ENCODE assay signal across 9 cellular contexts in the genomic region with DNA sequence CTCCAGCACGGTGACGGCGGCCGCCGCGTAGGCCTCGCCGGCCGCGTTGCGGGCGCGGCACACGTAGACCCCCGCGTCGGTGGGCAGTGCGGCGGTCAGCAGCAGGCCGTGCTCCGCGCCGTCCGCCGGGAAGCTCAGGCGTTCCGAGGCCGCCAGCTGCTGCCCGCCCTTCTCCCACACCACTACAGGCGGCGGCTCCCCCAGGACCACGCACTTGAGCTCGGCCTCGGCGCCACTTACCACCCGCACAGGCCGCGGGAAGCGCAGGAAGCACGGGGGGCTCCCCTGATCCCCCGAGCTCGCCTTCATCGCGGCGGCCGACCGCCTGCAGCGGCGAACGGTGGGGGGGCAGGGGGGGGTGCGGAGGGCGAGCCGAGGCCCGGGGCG. TPM values are rescaled to one million over a fixed set of nuclear protein-coding genes. Genes with fewer than 3 reads are reported as not detected.
DNase-seq lines count a peak whose midpoint lies in the region; ATAC-seq and TF ChIP-seq lines count a peak whose summit lies in the region.
"Had no signal": no experiment of that assay in that cellular context is flagged by ENCODE, and none has a peak within 500 bp of the region (broad histone marks: within the 10 kb centered on the region; RNA-seq: fewer than 3 reads in every experiment).

No MANE protein-coding gene starts in this region.

- peaks cover 7% of the 10 kb centered on the region for H3K23me2 ChIP-seq in H9 (ENCODE audit: insufficient read length, low read depth, low read length, poor library complexity, severe bottlenecking)

- H3K27ac ChIP-seq in H9 (ENCODE audit: insufficient read length, low read depth, low read length), result no peak overlapping the region
- peak overlapping the region; percentile 66 for H3K27ac ChIP-seq in angular gyrus (ENCODE audit: low read depth, low read length)
- H3K27ac ChIP-seq in iPS DF 6.9 (ENCODE audit: low read length), result no peak overlapping the region
- H3K27ac ChIP-seq in skin epidermis, result peak overlapping the region; percentile 46 to 89 (median 80)

- H4K5ac ChIP-seq in H9 (ENCODE audit: insufficient read length, low read depth, low read length), result no peak overlapping the region

- H4K91ac ChIP-seq in H9 (ENCODE audit: insufficient read length, low read depth, low read length), result no peak overlapping the region

- no peak for ATAC-seq in GM19351 (IDR thresholded peaks at IDR 0.05; ENCODE audit: unreplicated experiment)

- peak overlapping the region; percentile 84 for H3K4me3 ChIP-seq in iPS DF 6.9 (ENCODE audit: low read length)
- H3K4me3 ChIP-seq in skin epidermis, result peak overlapping the region; percentile 51 to 74 (median 56)

- H2BK12ac ChIP-seq in H9 (ENCODE audit: insufficient read length, low read depth, low read length), result no peak overlapping the region

- no peaks in the 10 kb centered on the region for H3K79me1 ChIP-seq in H9 (ENCODE audit: insufficient read depth, low read depth, low read length, poor library complexity, severe bottlenecking)

- H2BK120ac ChIP-seq in H9 (ENCODE audit: low read depth, low read length, poor library complexity, severe bottlenecking), result no peak overlapping the region

- no peaks in the 10 kb centered on the region for H4K20me1 ChIP-seq in H9 (ENCODE audit: control insufficient read depth, insufficient read depth, insufficient read length)

- H3K4me1 Mint-ChIP-seq in H9, result peaks cover 43 to 56% of the 10 kb centered on the region in 2 experiments

- peak overlapping the region; percentile 33 for H3K4me2 ChIP-seq in H9 (ENCODE audit: insufficient read depth, insufficient read length, low read length)

- no peak overlapping the region for H2BK20ac ChIP-seq in H9 (ENCODE audit: low read depth, low read length, poor library complexity, severe bottlenecking)

- peak overlapping the region; percentile 37 for H3K14ac ChIP-seq in H9 (ENCODE audit: insufficient read depth, low read length)

- peaks cover 12% of the 10 kb centered on the region for H3K36me3 ChIP-seq in iPS DF 6.9 (ENCODE audit: control insufficient read depth, insufficient read depth, low read length)

- H3K27me3 Mint-ChIP-seq in H9 (ENCODE audit: low read depth), result peaks cover 16% of the 10 kb centered on the region

- no peaks in the 10 kb centered on the region for H3K79me2 ChIP-seq in H9 (ENCODE audit: insufficient read depth, low read length)

- no peak overlapping the region for H3K4ac ChIP-seq in H9 (ENCODE audit: low read depth, low read length)

- no peak overlapping the region for H2BK15ac ChIP-seq in H9 (ENCODE audit: low read depth, low read length)

- H3T11ph ChIP-seq in H9 (ENCODE audit: low read length), result no peak overlapping the region

- H3K9me3 ChIP-seq in H9 (ENCODE audit: control insufficient read depth, low read depth, low read length) (no peaks in the 10 kb centered on the region), iPS DF 6.9 (ENCODE audit: control insufficient read depth, insufficient read depth, low read length) (no peaks in the 10 kb centered on the region)

- H2AK5ac ChIP-seq in H9 (ENCODE audit: insufficient read length, low read length), result no peak overlapping the region

- H3K4me3 Mint-ChIP-seq in H9, result peak overlapping the region; percentile 59 to 71; a peak in 4 of 5 replicates

- H3K9me3 Mint-ChIP-seq in H9, result no peaks in the 10 kb centered on the region; a peak in 1 of 5 replicates

- no peak overlapping the region for H3K56ac ChIP-seq in H9 (ENCODE audit: insufficient read length, low read depth, low read length)

- peaks cover 32 to 40% (median 39%) of the 10 kb centered on the region in 3 experiments for H3K36me3 Mint-ChIP-seq in H9 (ENCODE audit: insufficient read depth in 1 of 3, low read depth in 3 of 3)

- DNase-seq in H9, result no peak
- no peak for DNase-seq in iPS DF 6.9 (ENCODE audit: low read depth, low spot score)
- DNase-seq in NCI-H446 (lab: John Stamatoyannopoulos, UW), result no peak
- no peak for DNase-seq in cerebellum (ENCODE audit: low spot score)
- no peak for DNase-seq in islet precursor cell
- DNase-seq: activated gamma-delta T cell treated with Interleukin-2 at 50 U/mL for 16 hours had no signal

- no peak overlapping the region for H2BK5ac ChIP-seq in H9 (ENCODE audit: insufficient read length, low read length)

- peaks cover under 1% of the 10 kb centered on the region; the same call in 1 of the 2 replicates for H3K4me1 ChIP-seq in H9 (ENCODE audit: insufficient read depth, low read length)
- peaks cover 20% of the 10 kb centered on the region for H3K4me1 ChIP-seq in iPS DF 6.9 (ENCODE audit: control insufficient read depth, insufficient read depth, low read length)

- H3K27ac Mint-ChIP-seq in H9, result no peak overlapping the region

- H4K8ac ChIP-seq in H9 (replicated peaks; ENCODE audit: insufficient read length, low read depth, low read length), result no peak overlapping the region

- peak overlapping the region; percentile 39 for H3K9ac ChIP-seq in H9 (ENCODE audit: extremely low read depth, insufficient read length, low read length)

- H3K27me3 ChIP-seq in H9 (ENCODE audit: insufficient read depth, low read length) (no peaks in the 10 kb centered on the region; the same call in 1 of the 2 replicates), iPS DF 6.9 (ENCODE audit: control insufficient read depth, insufficient read depth, low read length) (no peaks in the 10 kb centered on the region)

- no peak overlapping the region for H3K23ac ChIP-seq in H9 (ENCODE audit: insufficient read length, low read depth, low read length)

- WGBS in H9 (ENCODE audit: extremely low coverage, insufficient read length, low lambda C conversion rate), result no CpG with 5 or more reads among the region's 55 CpGs
- WGBS in iPS DF 6.9 (ENCODE audit: insufficient coverage, insufficient read length), result no CpG with 5 or more reads among the region's 55 CpGs

- no peak for TF ChIP-seq CTCF in H9 (conservative IDR thresholded peaks at IDR 0.05)

- H3K18ac ChIP-seq in H9 (ENCODE audit: insufficient read length, low read depth, low read length), result peak overlapping the region; percentile 9

- no peak overlapping the region for H2AFZ ChIP-seq in H9 (ENCODE audit: low read length)

RNA-seq across cellular contexts. Expression of gene OBSL1, which starts 0.4 kb away (rescaled TPM):
- total RNA-seq in H9 (2021), result 139 and 140 TPM in 2 replicates
- total RNA-seq in cerebellum, result 43.1 TPM

RNA-seq across cellular contexts. Expression of gene INHA, which starts 1.2 kb away (rescaled TPM):
- total RNA-seq in H9 (2021) (0.24 and 0.31 TPM in 2 replicates), cerebellum (0.54 TPM)

RNA-seq across cellular contexts. Expression of gene STK11IP, which starts 26.7 kb away (rescaled TPM):
- total RNA-seq in H9 (2021) (28.1 and 31.1 TPM in 2 replicates), cerebellum (31.0 TPM)

RNA-seq across cellular contexts. Expression of gene TMEM198, which starts 27.1 kb away (rescaled TPM):
- total RNA-seq in H9 (2021) (7.7 and 8.8 TPM in 2 replicates), cerebellum (13.0 TPM)

RNA-seq across cellular contexts. Expression of gene CHPF, which starts 27.3 kb away (rescaled TPM):
- total RNA-seq in H9 (2021) (45.1 and 46.5 TPM in 2 replicates), cerebellum (21.4 TPM)

Comparison
In these comparisons a context has a peak if more than half of its experiments do, and no peak if none do; other contexts are left out.
1. H3K27ac ChIP-seq: peak in angular gyrus (single experiment) and skin epidermis (21 of 21); none in H9 (single experiment) and iPS DF 6.9 (single experiment).